ENCODE assay signal across 30 cellular contexts in genomic region chr12:48968004-48968403, GRCh38. TPM values are rescaled to one million over a fixed set of nuclear protein-coding genes. Genes with fewer than 3 reads are reported as not detected.
"Had no signal": no experiment of that assay in that cellular context is flagged by ENCODE, and none has a peak within 500 bp of the region (broad histone marks: within the 10 kb centered on the region; RNA-seq: fewer than 3 reads in every experiment).

No MANE protein-coding gene starts in this region.

- H3K36me3 Mint-ChIP-seq: activated naive CD4-positive, alpha-beta T cell treated with anti-CD3 and anti-CD28 coated beads, Interleukin-2, amount 50 U/mL, for 24 hours; natural killer cell had no signal

- H3K9me3 ChIP-seq: gastroesophageal sphincter, prostate gland, suprapubic skin, tibial artery had no signal

- H2AFZ ChIP-seq: hepatocyte had no signal

- H3K27ac Mint-ChIP-seq: activated B cell treated with CpG ODN at 0.5 μM for 24 hours; activated CD8-positive, alpha-beta memory T cell treated with anti-CD3 and anti-CD28 coated beads, Interleukin-2, amount 10 ng/mL, durations not matched to agents 7 days and 5 days; activated CD8-positive, alpha-beta T cell treated with anti-CD3 and anti-CD28 coated beads, Interleukin-2, amount 10 ng/mL, durations not matched to agents 7 days and 5 days; activated naive CD4-positive, alpha-beta T cell treated with anti-CD3 and anti-CD28 coated beads, Interleukin-2, amount 50 U/mL, for 24 hours; activated naive CD8-positive, alpha-beta T cell treated with anti-CD3 and anti-CD28 coated beads, Interleukin-2, amount 50 U/mL, for 24 hours; activated T-helper 2 cell treated with anti-CD3 and anti-CD28 coated beads, Interferon-gamma antibody, Interleukin-2, Interleukin-4, amounts not matched to agents 10 μg/mL and 5 μg/mL and 100 μg/mL, durations not matched to agents 14 hours and 24 hours and 36 hours; effector memory CD8-positive, alpha-beta T cell; natural killer cell; T-helper 2 cell treated with Interferon-gamma antibody and Interleukin-4, amounts not matched to agents 5 μg/mL and 100 μg/mL, for 36 hours had no signal

- H3K4me3 ChIP-seq: gastroesophageal sphincter, hepatocyte, lung, prostate gland, smooth muscle cell, suprapubic skin, tibial artery had no signal

- H3K9me3 Mint-ChIP-seq: activated B cell treated with CpG ODN at 0.5 μM for 24 hours; activated naive CD4-positive, alpha-beta T cell treated with anti-CD3 and anti-CD28 coated beads, Interleukin-2, amount 50 U/mL, for 24 hours; activated naive CD8-positive, alpha-beta T cell treated with anti-CD3 and anti-CD28 coated beads, Interleukin-2, amount 50 U/mL, for 24 hours; activated T-helper 2 cell treated with anti-CD3 and anti-CD28 coated beads, Interferon-gamma antibody, Interleukin-2, Interleukin-4, amounts not matched to agents 10 μg/mL and 5 μg/mL and 100 μg/mL, durations not matched to agents 14 hours and 24 hours and 36 hours; effector memory CD8-positive, alpha-beta T cell; natural killer cell; T-helper 2 cell treated with Interferon-gamma antibody and Interleukin-4, amounts not matched to agents 5 μg/mL and 100 μg/mL, for 36 hours had no signal

- H3K79me2 ChIP-seq: hepatocyte had no signal

- FAIRE-seq: endothelial cell of umbilical vein had no signal

- DNase-seq: activated B cell treated with CpG ODN at 0.5 μM for 24 hours; activated CD8-positive, alpha-beta memory T cell treated with anti-CD3 and anti-CD28 coated beads, Interleukin-2, amount 10 ng/mL, durations not matched to agents 7 days and 5 days; activated CD8-positive, alpha-beta T cell treated with anti-CD3 and anti-CD28 coated beads, Interleukin-2, amount 10 ng/mL, durations not matched to agents 7 days and 5 days; activated naive CD8-positive, alpha-beta T cell treated with anti-CD3 and anti-CD28 coated beads, Interleukin-2, amount 50 U/mL, for 24 hours; activated T-cell treated with anti-CD3 and anti-CD28 coated beads, Interleukin-2, amount 50 U/mL, for 48 hours; caudate nucleus; cortex of kidney; effector memory CD8-positive, alpha-beta T cell; kidney glomerular epithelial cell; mesendoderm; natural killer cell; stimulated activated CD4-positive, alpha-beta T cell treated with anti-CD3 and anti-CD28 coated beads, Interleukin-1b, Interleukin-23, amount 100 ng/mL, for 48 hours; stimulated activated naive CD4-positive, alpha-beta T cell; tibial artery had no signal

- H3K36me3 ChIP-seq: gastroesophageal sphincter, prostate gland, suprapubic skin, tibial artery had no signal

- ATAC-seq: activated CD8-positive, alpha-beta memory T cell treated with anti-CD3 and anti-CD28 coated beads, Interleukin-2, amount 10 ng/mL, durations not matched to agents 7 days and 5 days; activated CD8-positive, alpha-beta T cell treated with anti-CD3 and anti-CD28 coated beads, Interleukin-2, amount 10 ng/mL, durations not matched to agents 7 days and 5 days; activated naive CD8-positive, alpha-beta T cell treated with anti-CD3 and anti-CD28 coated beads, Interleukin-2, amount 50 U/mL, for 24 hours; effector memory CD8-positive, alpha-beta T cell; gastroesophageal sphincter; left lobe of liver; natural killer cell had no signal

- H3K27ac ChIP-seq: gastroesophageal sphincter, hepatocyte, prostate gland, suprapubic skin, tibial artery had no signal

- H3K4me1 ChIP-seq: prostate gland had no signal

- H3K4me3 Mint-ChIP-seq: activated B cell treated with CpG ODN at 0.5 μM for 24 hours; activated CD8-positive, alpha-beta memory T cell treated with anti-CD3 and anti-CD28 coated beads, Interleukin-2, amount 10 ng/mL, durations not matched to agents 7 days and 5 days; activated CD8-positive, alpha-beta T cell treated with anti-CD3 and anti-CD28 coated beads, Interleukin-2, amount 10 ng/mL, durations not matched to agents 7 days and 5 days; activated naive CD4-positive, alpha-beta T cell treated with anti-CD3 and anti-CD28 coated beads, Interleukin-2, amount 50 U/mL, for 24 hours; activated naive CD8-positive, alpha-beta T cell treated with anti-CD3 and anti-CD28 coated beads, Interleukin-2, amount 50 U/mL, for 24 hours; effector memory CD8-positive, alpha-beta T cell; natural killer cell; T-helper 2 cell treated with Interferon-gamma antibody and Interleukin-4, amounts not matched to agents 5 μg/mL and 100 μg/mL, for 36 hours had no signal

- H3K4me2 ChIP-seq: hepatocyte, smooth muscle cell had no signal

RNA-seq across cellular contexts. Expression of gene WNT10B, which starts 3.5 kb away (rescaled TPM):
- total RNA-seq: activated B cell treated with CpG ODN at 0.5 μM for 24 hours, endothelial cell of umbilical vein, fibroblast of villous mesenchyme, left lobe of liver, osteocyte had no signal

RNA-seq across cellular contexts. Expression of gene WNT1, which starts 10.1 kb away (rescaled TPM):
- total RNA-seq: activated B cell treated with CpG ODN at 0.5 μM for 24 hours, chondrocyte, endothelial cell of umbilical vein, fibroblast of lung, fibroblast of villous mesenchyme, gastroesophageal sphincter, hepatocyte, left lobe of liver, osteocyte, prostate gland, smooth muscle cell, suprapubic skin, ureter had no signal
- polyA plus RNA-seq: endothelial cell of umbilical vein, fibroblast of lung, hepatocyte, smooth muscle cell had no signal

RNA-seq across cellular contexts. Expression of gene DDN, which starts 31.2 kb away (rescaled TPM):
- total RNA-seq: gastroesophageal sphincter, left lobe of liver had no signal
- polyA plus RNA-seq: hepatocyte had no signal
